ENCODE assay signal across 23 cellular contexts in the genomic region with DNA sequence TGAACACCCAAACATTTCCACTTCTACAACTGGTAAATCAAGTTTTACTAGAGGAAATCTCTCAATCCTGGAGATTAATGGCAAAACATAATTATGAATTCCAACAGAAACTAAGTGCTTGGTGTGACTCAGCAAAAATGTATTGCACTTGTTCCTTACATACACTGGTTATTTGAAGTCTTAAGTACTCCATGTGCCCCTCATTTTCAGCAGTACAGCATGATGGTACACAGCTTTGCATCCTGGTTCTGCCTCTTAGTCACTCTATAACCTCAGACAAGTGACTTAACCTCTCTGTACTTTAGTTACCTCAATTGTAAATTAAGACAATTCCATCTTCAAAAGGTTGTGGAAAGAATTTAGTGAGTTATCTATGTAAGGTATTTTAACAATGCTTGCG. TPM values are rescaled to one million over a fixed set of nuclear protein-coding genes. Genes with fewer than 3 reads are reported as not detected.
DNase-seq lines count a peak whose midpoint lies in the region; ATAC-seq and TF ChIP-seq lines count a peak whose summit lies in the region.
"Had no signal": no experiment of that assay in that cellular context is flagged by ENCODE, and none has a peak within 500 bp of the region (broad histone marks: within the 10 kb centered on the region; RNA-seq: fewer than 3 reads in every experiment).

No MANE protein-coding gene starts in this region.

- no peak overlapping the region for H4K91ac ChIP-seq in trophoblast cell (ENCODE audit: low read depth, low read length)

- no peak overlapping the region for H3K4me3 ChIP-seq in epithelial cell of esophagus (ENCODE audit: low read length)
- H3K4me3 ChIP-seq in trophoblast cell (ENCODE audit: low read depth, low read length): no peak overlapping the region
- H3K4me3 ChIP-seq: dorsolateral prefrontal cortex, HAP-1, lower lobe of right lung, psoas muscle, spleen had no signal

- no peak overlapping the region for H2AFZ ChIP-seq in trophoblast cell (ENCODE audit: insufficient read depth, low read length, poor library complexity)

- no peak overlapping the region for H3K18ac ChIP-seq in trophoblast cell (ENCODE audit: low read length)

- H3K23ac ChIP-seq in trophoblast cell (ENCODE audit: low read length): no peak overlapping the region

- H3K4ac ChIP-seq in trophoblast cell (ENCODE audit: low read depth, low read length): no peak overlapping the region

- no peak overlapping the region for H2BK5ac ChIP-seq in trophoblast cell (ENCODE audit: low read depth, low read length, poor library complexity)

- H3K4me2 ChIP-seq in trophoblast cell (ENCODE audit: low read length): no peak overlapping the region

- H3K79me2 ChIP-seq in trophoblast cell (ENCODE audit: control insufficient read depth, insufficient read depth, low read length, poor library complexity): no peaks in the 10 kb centered on the region

- H3K27me3 ChIP-seq in trophoblast cell (ENCODE audit: insufficient read depth, low read length): no peaks in the 10 kb centered on the region
- H3K27me3 ChIP-seq: BE2C had no signal

- H3K36me3 ChIP-seq in trophoblast cell (ENCODE audit: control insufficient read depth in 1 of 2, insufficient read depth in 2 of 2, low read length in 2 of 2): no peaks in the 10 kb centered on the region
- H3K36me3 ChIP-seq: BE2C, HAP-1, lower lobe of right lung, spleen had no signal

- no peak overlapping the region for H3K27ac ChIP-seq in trophoblast cell (ENCODE audit: low read depth, low read length)
- H3K27ac ChIP-seq: lower lobe of right lung, psoas muscle, spleen had no signal

- no peak overlapping the region for H3K14ac ChIP-seq in trophoblast cell (ENCODE audit: low read length)

- H2BK12ac ChIP-seq in trophoblast cell (ENCODE audit: low read length): no peak overlapping the region

- H3K9me3 ChIP-seq in trophoblast cell (ENCODE audit: insufficient read depth, low read depth, low read length): no peaks in the 10 kb centered on the region
- H3K9me3 ChIP-seq: BE2C, Caco-2, HAP-1, lower lobe of right lung, psoas muscle, spleen had no signal

- DNase-seq in HCEC 1CT (peak; percentile 45), OCI-M1 (lab: John Stamatoyannopoulos, UW) (peak; percentile 13), epithelial cell of esophagus (ENCODE audit: low read depth) (peak; percentile 25), trophoblast cell (peak; percentile 16 to 71), putamen (ENCODE audit: low spot score) (no peak), NCI-H2196 treated with DMSO at 0.1 percent for 48 hours (lab: John Stamatoyannopoulos, UW; ENCODE audit: unreplicated experiment) (no peak)
- DNase-seq: activated CD4-positive, alpha-beta T cell treated with anti-CD3 and anti-CD28 coated beads, Interleukin-2, amount 50 U/mL, for 4 hours; activated CD8-positive, alpha-beta memory T cell treated with anti-CD3 and anti-CD28 coated beads, Interleukin-2, amount 50 U/mL, for 48 hours; activated naive CD8-positive, alpha-beta T cell treated with anti-CD3 and anti-CD28 coated beads, Interleukin-2, amount 50 U/mL, for 24 hours; BE2C; Caco-2; dorsolateral prefrontal cortex; lower lobe of right lung; MM.1S; NCI-H1436; NCI-H2171 treated with DMSO at 0.1 percent for 48 hours; NCI-H774; psoas muscle; spleen; stimulated activated CD4-positive, alpha-beta T cell treated with anti-CD3 and anti-CD28 coated beads, Interleukin-4, amount 100 ng/mL, for 24 hours; stimulated activated naive CD8-positive, alpha-beta T cell treated with anti-CD3 and anti-CD28 coated beads, Interleukin-15, amount 100 ng/mL, for 72 hours had no signal

- no peak for TF ChIP-seq CTCF in epithelial cell of esophagus (IDR thresholded peaks at IDR 0.05; ENCODE audit: insufficient read depth, low read depth, low read length, missing control alignments)

- no peaks in the 10 kb centered on the region for H3K79me1 ChIP-seq in trophoblast cell (ENCODE audit: low read length)

- ATAC-seq in GM19463 (IDR thresholded peaks at IDR 0.05; ENCODE audit: unreplicated experiment): no peak
- ATAC-seq: activated naive CD8-positive, alpha-beta T cell treated with anti-CD3 and anti-CD28 coated beads, Interleukin-2, amount 50 U/mL, for 24 hours; psoas muscle; stimulated activated naive CD8-positive, alpha-beta T cell treated with anti-CD3 and anti-CD28 coated beads, Interleukin-15, amount 100 ng/mL, for 72 hours had no signal

- no peak overlapping the region for H2AK5ac ChIP-seq in trophoblast cell (ENCODE audit: low read length)

- H3K9ac ChIP-seq in trophoblast cell (ENCODE audit: low read length): no peak overlapping the region

- no peaks in the 10 kb centered on the region for H3K4me1 ChIP-seq in trophoblast cell (ENCODE audit: control insufficient read depth in 1 of 2, insufficient read depth in 2 of 2, low read length in 2 of 2)
- H3K4me1 ChIP-seq: psoas muscle, spleen had no signal

- no peak overlapping the region for H4K8ac ChIP-seq in trophoblast cell (ENCODE audit: low read depth, low read length)

- no CpG with 5 or more reads among the region's 1 CpG for WGBS in trophoblast cell (ENCODE audit: extremely low coverage, insufficient coverage, insufficient read length)

- no peak overlapping the region for H2BK120ac ChIP-seq in trophoblast cell (ENCODE audit: insufficient read depth, low read length, poor library complexity)

- no peak overlapping the region for H4K12ac ChIP-seq in trophoblast cell (ENCODE audit: low read depth, low read length)

RNA-seq across cellular contexts. Expression of gene SLC16A12, which starts 12.9 kb away (rescaled TPM):
- 0.07 and 0.11 TPM in 2 replicates for polyA plus RNA-seq in trophoblast cell (2013)

Comparison
In these comparisons a context has a peak if more than half of its experiments do, and no peak if none do; other contexts are left out.
1. DNase-seq: peak in HCEC 1CT (single experiment), OCI-M1 (single experiment), epithelial cell of esophagus (single experiment) and trophoblast cell (2 of 2); none in putamen (single experiment) and NCI-H2196 treated with DMSO at 0.1 percent for 48 hours (single experiment).